22 cellular contexts compared by ENCODE assay signal in the genomic region with DNA sequence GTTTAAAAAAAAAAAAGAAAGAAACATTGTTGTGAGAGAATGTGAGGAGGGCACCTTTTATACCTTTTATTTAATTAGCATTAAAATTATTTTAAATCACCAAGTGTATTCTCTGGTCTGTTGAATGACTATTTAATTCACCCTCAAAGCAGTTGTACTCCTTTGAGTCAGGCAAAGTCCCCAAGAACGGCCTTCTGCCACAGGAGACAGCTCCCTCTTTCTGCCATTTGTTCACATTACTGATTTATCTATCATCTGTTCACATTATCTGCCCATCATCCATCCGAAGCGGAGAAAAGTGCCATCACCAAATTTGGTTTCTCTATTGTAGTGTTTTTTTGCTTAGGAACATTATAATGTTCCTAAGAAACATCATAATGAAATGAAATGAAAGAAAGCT.
A peak's percentile ranks its signal among the peaks of the same experiment; 100 is the strongest.
DNase-seq lines count a peak whose midpoint lies in the region; ATAC-seq, FAIRE-seq and TF ChIP-seq lines count a peak whose summit lies in the region.
"Had no signal": no experiment of that assay in that cellular context is flagged by ENCODE, and none has a peak within 500 bp of the region (broad histone marks: within the 10 kb centered on the region; RNA-seq: fewer than 3 reads in every experiment).

No MANE protein-coding gene starts in this region.

- DNase-seq in D721Med (ENCODE audit: insufficient read length, low spot score) (no peak), GM13976 (ENCODE audit: low spot score) (no peak), fibroblast of peridontal ligament (ENCODE audit: extremely low read depth) (peak; percentile 1), type B pancreatic cell (ENCODE audit: extremely low spot score, unreplicated experiment) (no peak), suprapubic skin (ENCODE audit: low spot score in 2 of 2) (no peak)
- no peak for DNase-seq in activated effector memory CD4-positive, alpha-beta T cell treated with anti-CD3 and anti-CD28 coated beads, Interleukin-2, amount 50 U/mL, for 16 hours
- DNase-seq: activated CD4-positive, alpha-beta T cell treated with anti-CD3 and anti-CD28 coated beads, Interleukin-2, amount 50 U/mL, for 1 hour; activated gamma-delta T cell treated with Interleukin-2 at 50 U/mL for 16 hours; amniotic stem cell; dermis blood vessel endothelial cell; NCI-H146; NCI-H345; NK-92 treated with Interleukin-12 subunit alpha and Interleukin-12 subunit beta, amount 100 ng/mL, for 24 hours; stimulated activated CD4-positive, alpha-beta T cell treated with anti-CD3 and anti-CD28 coated beads, Interleukin-2, amount 100 ng/mL, for 24 hours; upper lobe of right lung had no signal

- H3K36me3 ChIP-seq in OCI-LY1 (ENCODE audit: insufficient read depth, low read length) (no peaks in the 10 kb centered on the region), suprapubic skin (no peaks in the 10 kb centered on the region)
- H3K36me3 ChIP-seq: prostate gland, upper lobe of right lung had no signal

- H3K4me2 ChIP-seq in OCI-LY1 (ENCODE audit: low read length) = no peak overlapping the region

- H3K9me2 ChIP-seq in OCI-LY1 (ENCODE audit: low read depth, low read length) = no peaks in the 10 kb centered on the region

- no peak overlapping the region for H3K9ac ChIP-seq in OCI-LY1 (ENCODE audit: low read length)

- no peak for ATAC-seq in HG03354 (IDR thresholded peaks at IDR 0.05; ENCODE audit: poor library complexity, severe bottlenecking, unreplicated experiment)
- ATAC-seq: Right ventricle myocardium inferior, upper lobe of right lung had no signal

- no peak overlapping the region for H2AFZ ChIP-seq in OCI-LY1 (ENCODE audit: low read length)

- H3K4me3 ChIP-seq in OCI-LY1 (ENCODE audit: low read depth, low read length, poor library complexity, severe bottlenecking) (no peak overlapping the region), suprapubic skin (no peak overlapping the region)
- H3K4me3 ChIP-seq: prostate gland, upper lobe of right lung had no signal

- H3K4me1 ChIP-seq in OCI-LY1 (ENCODE audit: insufficient read depth, low read length, severe bottlenecking) = no peaks in the 10 kb centered on the region
- no peaks in the 10 kb centered on the region for H3K4me1 ChIP-seq in suprapubic skin
- H3K4me1 ChIP-seq: prostate gland, upper lobe of right lung had no signal

- in situ Hi-C loops in GM13976 (cut with MboI; ENCODE audit: low sequenced_read_pairs, unreplicated experiment) = no loop called here

- H4K20me1 ChIP-seq in OCI-LY1 (ENCODE audit: insufficient read depth, low read length) = no peaks in the 10 kb centered on the region

- no peak overlapping the region for H3K4me3 Mint-ChIP-seq in type B pancreatic cell
- H3K4me3 Mint-ChIP-seq: neural crest cell; stimulated activated naive CD8-positive, alpha-beta T cell treated with anti-CD3 and anti-CD28 coated beads, Interleukin-15, Interleukin-2, amounts not matched to agents 100 ng/mL and 50 ng/mL, for 24 hours had no signal

- peaks cover 4% of the 10 kb centered on the region for H3K9me3 Mint-ChIP-seq in type B pancreatic cell
- H3K9me3 Mint-ChIP-seq: stimulated activated naive CD8-positive, alpha-beta T cell treated with anti-CD3 and anti-CD28 coated beads, Interleukin-15, Interleukin-2, amounts not matched to agents 100 ng/mL and 50 ng/mL, for 24 hours had no signal

- 71% methylated on average over 3 of the region's 3 CpGs for WGBS in suprapubic skin

- TF ChIP-seq POLR2A in suprapubic skin (IDR thresholded peaks at IDR 0.05) = no peak

- H3K27me3 ChIP-seq in OCI-LY1 (ENCODE audit: insufficient read depth, low read length) = no peaks in the 10 kb centered on the region
- no peaks in the 10 kb centered on the region for H3K27me3 ChIP-seq in suprapubic skin
- H3K27me3 ChIP-seq: upper lobe of right lung had no signal

- H3K9me3 ChIP-seq in OCI-LY1 (ENCODE audit: low read length) (no peaks in the 10 kb centered on the region), suprapubic skin (no peaks in the 10 kb centered on the region)
- H3K9me3 ChIP-seq: prostate gland, upper lobe of right lung had no signal

- TF ChIP-seq CTCF in D721Med (IDR thresholded peaks at IDR 0.05; ENCODE audit: insufficient read depth, missing control alignments) (peak; percentile 17), GM13976 (IDR thresholded peaks at IDR 0.05; ENCODE audit: borderline replicate concordance, control extremely low read depth, extremely low read depth, insufficient read depth, missing control alignments) (peak; percentile 16), OCI-LY1 (IDR thresholded peaks at IDR 0.05; ENCODE audit: low read length) (peak; percentile 34), type B pancreatic cell (conservative IDR thresholded peaks at IDR 0.05) (no peak), suprapubic skin (IDR thresholded peaks at IDR 0.05) (no peak)

- H3F3A ChIP-seq in OCI-LY1 (ENCODE audit: insufficient read depth, low read length) = no peaks in the 10 kb centered on the region

- no peak for TF ChIP-seq EP300 in suprapubic skin (IDR thresholded peaks at IDR 0.05)

- no peak for FAIRE-seq in D721Med (lab: Jason Lieb, UNC)

- no peaks in the 10 kb centered on the region for H3K79me2 ChIP-seq in OCI-LY1 (ENCODE audit: insufficient read depth, low read length)

- H3K27me3 Mint-ChIP-seq in type B pancreatic cell = no peaks in the 10 kb centered on the region

- H3K27ac ChIP-seq in OCI-LY1 (ENCODE audit: low read depth, low read length, poor library complexity, severe bottlenecking) = no peak overlapping the region
- no peak overlapping the region for H3K27ac ChIP-seq in suprapubic skin
- H3K27ac ChIP-seq: epithelial cell of prostate, prostate gland, upper lobe of right lung had no signal

- no peak overlapping the region for H3K27ac Mint-ChIP-seq in type B pancreatic cell
- H3K27ac Mint-ChIP-seq: stimulated activated naive CD8-positive, alpha-beta T cell treated with anti-CD3 and anti-CD28 coated beads, Interleukin-15, Interleukin-2, amounts not matched to agents 100 ng/mL and 50 ng/mL, for 24 hours had no signal

- H3K36me3 Mint-ChIP-seq in type B pancreatic cell = no peaks in the 10 kb centered on the region

- no peaks in the 10 kb centered on the region for H3K4me1 Mint-ChIP-seq in type B pancreatic cell (ENCODE audit: unreplicated experiment)

Comparison
In these comparisons a context has a peak if more than half of its experiments do, and no peak if none do; other contexts are left out.
1. CTCF ChIP-seq: peak in D721Med (single experiment), GM13976 (single experiment) and OCI-LY1 (single experiment); none in type B pancreatic cell (single experiment) and suprapubic skin (0 of 2).